Comparison of ENCODE assay signal across 22 cellular contexts in the genomic region with DNA sequence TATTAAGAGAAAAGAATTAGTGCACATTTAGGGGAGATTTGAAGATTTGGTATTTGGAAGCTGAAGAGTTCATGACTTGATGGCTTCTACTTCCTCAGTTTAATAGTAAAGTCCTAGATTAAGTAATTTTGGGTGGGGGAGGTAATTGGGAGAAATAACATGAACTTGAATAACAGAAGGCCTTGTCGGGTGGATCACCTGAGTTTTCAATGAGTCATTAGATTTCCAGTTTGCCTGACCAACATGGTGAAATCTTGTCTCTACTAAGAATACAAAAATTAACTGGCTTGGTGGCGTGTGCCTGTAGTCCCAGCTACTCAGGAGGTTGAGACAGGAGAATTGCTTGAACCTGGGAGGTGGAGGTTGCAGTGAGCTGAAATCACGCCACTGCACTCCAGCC.
"Had no signal": no experiment of that assay in that cellular context is flagged by ENCODE, and none has a peak within 500 bp of the region (broad histone marks: within the 10 kb centered on the region; RNA-seq: fewer than 3 reads in every experiment).

No MANE protein-coding gene starts in this region.

- H3K9me3 ChIP-seq: body of pancreas had no signal

- H3K27me3 ChIP-seq: body of pancreas had no signal

- DNase-seq: activated CD4-positive, alpha-beta memory T cell treated with anti-CD3 and anti-CD28 coated beads, Interleukin-2, amount 10 ng/mL, durations not matched to agents 7 days and 5 days; activated CD4-positive, alpha-beta T cell treated with anti-CD3 and anti-CD28 coated beads for 1 hour; activated CD4-positive, alpha-beta T cell treated with anti-CD3 and anti-CD28 coated beads for 4 hours; activated CD4-positive, alpha-beta T cell treated with anti-CD3 and anti-CD28 coated beads, Interleukin-2, amount 10 ng/mL, durations not matched to agents 7 days and 5 days; activated CD4-positive, alpha-beta T cell treated with anti-CD3 and anti-CD28 coated beads, Interleukin-2, amount 50 U/mL, for 4 hours; activated CD8-positive, alpha-beta memory T cell treated with anti-CD3 and anti-CD28 coated beads, Interleukin-2, amount 50 U/mL, for 48 hours; activated gamma-delta T cell; activated naive CD4-positive, alpha-beta T cell; activated naive CD4-positive, alpha-beta T cell treated with anti-CD3 and anti-CD28 coated beads, Interleukin-2, amount 10 ng/mL, durations not matched to agents 7 days and 5 days; activated T-cell treated with anti-CD3 and anti-CD28 coated beads for 4 hours; activated T-cell treated with anti-CD3 and anti-CD28 coated beads, Interleukin-2, amount 50 U/mL, for 24 hours; activated T-cell treated with anti-CD3 and anti-CD28 coated beads, Interleukin-2, amount 50 U/mL, for 72 hours; amygdala; aorta; body of pancreas; effector CD4-positive, alpha-beta T cell; effector memory CD8-positive, alpha-beta T cell; foreskin fibroblast; head of caudate nucleus; T-helper 2 cell had no signal

- H3K4me1 ChIP-seq: body of pancreas had no signal

- ATAC-seq: activated T-cell treated with anti-CD3 and anti-CD28 coated beads, Interleukin-2, amount 50 U/mL, for 72 hours; body of pancreas; effector memory CD8-positive, alpha-beta T cell; esophagus mucosa had no signal

- H3K27ac ChIP-seq: body of pancreas, coronary artery had no signal

- H3K4me3 ChIP-seq: body of pancreas, coronary artery had no signal
